1 cellular context compared by ENCODE assay signal in genomic region chr7:116239434-116239833, GRCh38.
A peak's percentile ranks its signal among the peaks of the same experiment; 100 is the strongest.
TF ChIP-seq lines count a peak whose summit lies in the region.

No MANE protein-coding gene starts in this region.

TF ChIP-seq in HepG2, 621 proteins besides CTCF, POLR2A, EP300 and RAD21 (continued from another document and continues in another):
- TF ChIP-seq RERE (CRISPR knock-in tag; IDR thresholded peaks at IDR 0.05; ENCODE audit: low read depth) (no peak), SPEN (CRISPR knock-in tag; IDR thresholded peaks at IDR 0.05; ENCODE audit: low read depth) (no peak), GZF1 (CRISPR knock-in tag; IDR thresholded peaks at IDR 0.05) (no peak), ZNF512 (CRISPR knock-in tag; IDR thresholded peaks at IDR 0.05) (no peak), SRSF4 (IDR thresholded peaks at IDR 0.05; ENCODE audit: low read depth, low read length, poor library complexity, severe bottlenecking) (no peak), SIN3A (IDR thresholded peaks at IDR 0.05; ENCODE audit: borderline replicate concordance, low read depth, low read length) (no peak), KDM6A (CRISPR knock-in tag; IDR thresholded peaks at IDR 0.05; ENCODE audit: low read depth) (peak; percentile 57; the same call in 1 of the 2 replicates), ZNF781 (CRISPR knock-in tag; IDR thresholded peaks at IDR 0.05; ENCODE audit: borderline replicate concordance, not compliant biosample characterization) (no peak), ZNF546 (CRISPR knock-in tag; conservative IDR thresholded peaks at IDR 0.05) (no peak), SP1 (IDR thresholded peaks at IDR 0.05) (no peak), SP1 (CRISPR knock-in tag; IDR thresholded peaks at IDR 0.05) (no peak), RCOR2 (CRISPR knock-in tag; IDR thresholded peaks at IDR 0.05) (peak; percentile 71), ZNF780A (CRISPR knock-in tag; IDR thresholded peaks at IDR 0.05) (no peak), ZMYM2 (CRISPR knock-in tag; IDR thresholded peaks at IDR 0.05) (0 out of 2 replicates have a peak, but pooled peaks have one; percentile 40), SNAPC4 (CRISPR knock-in tag; IDR thresholded peaks at IDR 0.05) (no peak), NCOA2 (CRISPR knock-in tag; IDR thresholded peaks at IDR 0.05) (peak; percentile 71), MAFK (conservative IDR thresholded peaks at IDR 0.05 in 1 of 2, IDR thresholded peaks at IDR 0.05 in 1 of 2; ENCODE audit: low read length in 2 of 2) (no peak), ATF4 (CRISPR knock-in tag; IDR thresholded peaks at IDR 0.05) (0 out of 4 replicates have a peak, but pooled peaks of 1 of the 2 experiments have one; percentile 14), ZBTB26 (CRISPR knock-in tag; IDR thresholded peaks at IDR 0.05; ENCODE audit: borderline replicate concordance) (no peak), MAFF (IDR thresholded peaks at IDR 0.05; ENCODE audit: low read depth, low read length) (no peak), ZNF615 (CRISPR knock-in tag; IDR thresholded peaks at IDR 0.05; ENCODE audit: borderline replicate concordance) (no peak), CSRNP1 (CRISPR knock-in tag; IDR thresholded peaks at IDR 0.05) (no peak), HNF4A (CRISPR knock-in tag; IDR thresholded peaks at IDR 0.05) (peak; percentile 95), ZNF274 (CRISPR knock-in tag; IDR thresholded peaks at IDR 0.05) (no peak), ZNF143 (CRISPR knock-in tag; IDR thresholded peaks at IDR 0.05) (no peak), DMAP1 (CRISPR knock-in tag; IDR thresholded peaks at IDR 0.05) (no peak), RARA (CRISPR knock-in tag; IDR thresholded peaks at IDR 0.05) (peak; percentile 61; the same call in 1 of the 2 replicates), AHDC1 (CRISPR knock-in tag; IDR thresholded peaks at IDR 0.05; ENCODE audit: borderline replicate concordance) (peak; percentile 87; the same call in 1 of the 2 replicates), ARID2 (CRISPR knock-in tag; IDR thresholded peaks at IDR 0.05; ENCODE audit: borderline replicate concordance) (no peak), HNRNPUL1 (IDR thresholded peaks at IDR 0.05; ENCODE audit: low read depth, low read length) (no peak), ZBTB46 (CRISPR knock-in tag; IDR thresholded peaks at IDR 0.05; ENCODE audit: borderline replicate concordance) (no peak), MLX (CRISPR knock-in tag; IDR thresholded peaks at IDR 0.05) (no peak)
